In the genomic region with DNA sequence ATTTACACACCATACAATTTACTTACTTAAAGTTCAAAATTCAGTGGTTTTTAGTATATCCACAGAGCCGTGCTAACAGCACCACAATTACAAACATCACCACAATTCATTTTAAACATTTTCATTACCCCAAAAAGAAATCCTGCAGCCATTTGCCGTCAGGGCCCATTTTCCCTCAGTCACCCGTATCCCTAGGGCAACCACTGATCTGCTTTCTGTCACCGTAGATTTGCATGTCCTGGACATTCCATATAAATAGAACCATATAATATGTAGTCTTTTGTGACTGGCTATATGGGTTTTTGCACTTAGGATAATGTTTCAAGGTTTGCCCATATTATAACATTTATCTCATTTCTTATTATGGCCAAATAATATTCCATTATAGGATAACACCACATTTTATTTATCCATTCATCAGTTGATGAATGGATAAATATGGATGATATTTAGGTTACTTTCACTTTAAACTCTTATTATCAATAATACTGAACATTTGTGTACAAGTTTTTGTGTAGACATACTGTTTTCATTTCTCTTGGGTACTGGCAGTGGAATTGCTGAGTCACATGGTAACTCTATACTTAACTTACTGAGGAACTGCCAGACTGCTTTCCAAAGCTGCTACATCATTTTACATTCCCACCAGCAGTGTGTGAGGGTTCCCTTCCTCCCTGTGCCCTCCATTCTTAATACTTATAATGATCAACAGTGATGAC, we compare ENCODE assay signal across 15 cellular contexts.
A peak's percentile ranks its signal among the peaks of the same experiment; 100 is the strongest.
DNase-seq lines count a peak whose midpoint lies in the region; ATAC-seq and TF ChIP-seq lines count a peak whose summit lies in the region.
"Had no signal": no experiment of that assay in that cellular context is flagged by ENCODE, and none has a peak within 500 bp of the region (broad histone marks: within the 10 kb centered on the region; RNA-seq: fewer than 3 reads in every experiment).

No MANE protein-coding gene starts in this region.

- peaks cover 6 to 19% (median 14%) of the 10 kb centered on the region in 7 donors for H3K9me3 Mint-ChIP-seq in CD14-positive monocyte

- H3K27me3 ChIP-seq in adipocyte (replicated peaks; ENCODE audit: control insufficient read depth, insufficient read depth, low read length) = no peaks in the 10 kb centered on the region

- peaks cover 7% of the 10 kb centered on the region for H3K9me3 ChIP-seq in adipocyte (ENCODE audit: control insufficient read depth, low read length)

- H3K27me3 Mint-ChIP-seq in CD14-positive monocyte (ENCODE audit: low read depth in 3 of 3) = peaks cover 0 to 4% (median 0%) of the 10 kb centered on the region in 3 donors

- peak overlapping the region in 5 of 7 donors; percentile 11 to 84 (median 24) for H3K27ac Mint-ChIP-seq in CD14-positive monocyte
- H3K27ac Mint-ChIP-seq: activated naive CD4-positive, alpha-beta T cell treated with anti-CD3 and anti-CD28 coated beads, Interleukin-2, amount 50 U/mL, for 72 hours; T-helper 1 cell treated with Interleukin-12 subunit alpha and Interleukin-12 subunit beta and Interleukin-4 antibody, amounts not matched to agents 30 μg/mL and 1 μg/mL, for 36 hours had no signal

- peaks cover 7 to 18% of the 10 kb centered on the region in 2 donors for H3K36me3 Mint-ChIP-seq in CD14-positive monocyte

- no peak overlapping the region for H3K9ac ChIP-seq in adipocyte (ENCODE audit: low read length)

- peaks cover 58% of the 10 kb centered on the region for H3K4me1 Mint-ChIP-seq in CD14-positive monocyte

- H3K4me3 ChIP-seq in adipocyte (ENCODE audit: low read length) = no peak overlapping the region

- TF ChIP-seq CTCF in CD14-positive monocyte (IDR thresholded peaks at IDR 0.05) = no peak

- H3K4me1 ChIP-seq in adipocyte (ENCODE audit: control insufficient read depth, insufficient read depth, low read length) = peaks cover 28% of the 10 kb centered on the region

- no peak overlapping the region for H3K4me3 Mint-ChIP-seq in CD14-positive monocyte
- H3K4me3 Mint-ChIP-seq: T-helper 1 cell treated with Interleukin-12 subunit alpha and Interleukin-12 subunit beta and Interleukin-4 antibody, amounts not matched to agents 30 μg/mL and 1 μg/mL, for 36 hours had no signal

- no peaks in the 10 kb centered on the region for H3K36me3 ChIP-seq in adipocyte (ENCODE audit: control insufficient read depth, insufficient read depth, low read length, severe bottlenecking)

- intact Hi-C loops in CD14-positive monocyte (cut with micrococcal nuclease) (loop anchor here in 1 of 2 donors (10.0 kb wide), 1 partner anchor 99 kb away; no protein-coding TSS in a partner anchor), left ventricle myocardium superior (cut with micrococcal nuclease) (no loop called here)

- ATAC-seq in left ventricle myocardium superior = peak; percentile 89
- ATAC-seq: activated naive CD4-positive, alpha-beta T cell treated with anti-CD3 and anti-CD28 coated beads, Interleukin-2, amount 50 U/mL, for 72 hours had no signal

- DNase-seq in CD14-positive monocyte (ENCODE audit: low spot score) = no peak
- DNase-seq in HT1080 (ENCODE audit: low read depth) = peak; percentile 64
- peak; percentile 91 for DNase-seq in adipocyte (ENCODE audit: low read depth)
- no peak for DNase-seq in left ventricle myocardium superior
- no peak for DNase-seq in NCI-H446 treated with DMSO at 0.1 percent for 48 hours (lab: John Stamatoyannopoulos, UW)
- DNase-seq in stimulated activated naive CD4-positive, alpha-beta T cell treated with Interleukin-2 at 50 U/mL for 16 hours (lab: John Stamatoyannopoulos, UW) = no peak
- no peak for DNase-seq in inferior parietal cortex (ENCODE audit: extremely low spot score)
- DNase-seq in NCI-H524 treated with DMSO at 0.1 percent for 48 hours (lab: John Stamatoyannopoulos, UW) = no peak
- DNase-seq: activated CD8-positive, alpha-beta memory T cell treated with anti-CD3 and anti-CD28 coated beads for 24 hours; COR-L47; NCI-H1417 treated with DMSO at 0.1 percent for 48 hours; NK-92 treated with Interleukin-12 subunit alpha and Interleukin-12 subunit beta, amount 100 ng/mL, for 24 hours; small intestine had no signal

Comparison
In these comparisons a context has a peak if more than half of its experiments do, and no peak if none do; other contexts are left out.
1. DNase-seq: peak in HT1080 (single experiment) and adipocyte (single experiment); none in CD14-positive monocyte (single experiment), left ventricle myocardium superior (single experiment), NCI-H446 treated with DMSO at 0.1 percent for 48 hours (single experiment), stimulated activated naive CD4-positive, alpha-beta T cell treated with Interleukin-2 at 50 U/mL for 16 hours (single experiment), inferior parietal cortex (single experiment) and NCI-H524 treated with DMSO at 0.1 percent for 48 hours (single experiment).